In the genomic region with DNA sequence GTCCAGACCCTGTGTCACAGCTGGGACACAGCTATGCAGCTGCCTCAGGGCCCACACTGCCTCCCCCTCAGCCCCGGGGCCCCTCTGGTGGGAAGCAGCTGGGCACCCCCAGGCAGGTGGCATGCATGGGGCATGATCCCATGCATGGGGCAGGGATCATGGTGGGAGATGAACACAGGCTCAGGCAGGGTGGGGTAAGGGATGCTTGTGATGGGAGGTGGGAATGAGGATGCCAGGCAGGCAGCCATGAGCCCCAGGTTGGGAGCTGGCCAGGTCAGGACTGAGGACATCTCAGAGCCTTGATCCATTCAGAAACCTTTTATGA, we compare ENCODE assay signal across 1 cellular context.
TF ChIP-seq lines count a peak whose summit lies in the region.

No MANE protein-coding gene starts in this region.

TF ChIP-seq in A549, 52 proteins besides CTCF, POLR2A, EP300 and RAD21:
- TF ChIP-seq RARB (CRISPR knock-in tag; IDR thresholded peaks at IDR 0.05): no peak
- TF ChIP-seq HOXB13 (CRISPR knock-in tag; IDR thresholded peaks at IDR 0.05; ENCODE audit: low read depth): no peak
- no peak for TF ChIP-seq MYC (IDR thresholded peaks at IDR 0.05; ENCODE audit: borderline replicate concordance, low read length)
- no peak for TF ChIP-seq TP53 (CRISPR knock-in tag; IDR thresholded peaks at IDR 0.05)
- no peak for TF ChIP-seq KDM1A (IDR thresholded peaks at IDR 0.05; ENCODE audit: low read depth)
- TF ChIP-seq JUN (IDR thresholded peaks at IDR 0.05): no peak
- no peak for TF ChIP-seq FOXS1 (CRISPR knock-in tag; IDR thresholded peaks at IDR 0.05)
